14 cellular contexts compared by ENCODE assay signal in the genomic region with DNA sequence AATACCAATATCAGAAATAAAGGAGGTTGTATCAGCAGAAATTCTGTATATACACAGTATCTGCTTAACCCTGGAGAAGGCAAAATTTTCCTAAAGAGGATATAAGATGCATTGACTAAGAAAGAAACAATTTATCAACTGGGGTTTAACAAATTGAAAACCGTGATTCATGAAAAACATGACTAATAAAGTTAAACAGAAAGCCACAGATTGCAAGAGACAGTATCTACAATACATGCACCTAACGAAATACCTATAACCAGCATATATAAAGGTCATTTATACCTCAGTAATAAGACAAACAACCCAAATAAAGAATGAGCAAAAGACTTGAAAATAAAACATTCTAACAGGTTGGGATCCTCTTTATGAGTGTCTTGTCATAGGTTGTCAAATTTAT.
"Had no signal": no experiment of that assay in that cellular context is flagged by ENCODE, and none has a peak within 500 bp of the region (broad histone marks: within the 10 kb centered on the region; RNA-seq: fewer than 3 reads in every experiment).

No MANE protein-coding gene starts in this region.

- H3K36me3 ChIP-seq: left lung, upper lobe of right lung had no signal

- ATAC-seq: activated CD4-positive, CD25-positive, alpha-beta regulatory T cell treated with anti-CD3 and anti-CD28 coated beads, Interleukin-2, amount 50 U/mL, for 24 hours; activated T-cell treated with anti-CD3 and anti-CD28 coated beads, Interleukin-2, amount 50 U/mL, for 72 hours; left lung; stimulated activated naive B cell treated with anti-CD40 and anti-IgM and Interleukin-4, amounts not matched to agents 10 μg/mL and 1 μg/mL and 100 μg/mL, for 72 hours; upper lobe of right lung had no signal

- H3K27ac ChIP-seq: left lung, upper lobe of right lung had no signal

- H3K9me3 ChIP-seq: upper lobe of right lung had no signal

- H3K4me1 ChIP-seq: left lung, upper lobe of right lung had no signal

- FAIRE-seq: keratinocyte had no signal

- H3K27me3 ChIP-seq: left lung, upper lobe of right lung had no signal

- H3K4me3 ChIP-seq: left lung, upper lobe of right lung had no signal

- DNase-seq: activated CD8-positive, alpha-beta memory T cell treated with anti-CD3 and anti-CD28 coated beads for 24 hours; activated gamma-delta T cell; activated T-cell treated with anti-CD3 and anti-CD28 coated beads, Interleukin-2, amount 50 U/mL, for 72 hours; caudate nucleus; foreskin melanocyte; hypothalamus; left lung; midbrain; nucleus accumbens; stimulated activated naive B cell treated with anti-CD40 and anti-IgM and Interleukin-4, amounts not matched to agents 10 μg/mL and 1 μg/mL and 100 μg/mL, for 72 hours; T-helper 1 cell; upper lobe of right lung had no signal
